In the genomic region with DNA sequence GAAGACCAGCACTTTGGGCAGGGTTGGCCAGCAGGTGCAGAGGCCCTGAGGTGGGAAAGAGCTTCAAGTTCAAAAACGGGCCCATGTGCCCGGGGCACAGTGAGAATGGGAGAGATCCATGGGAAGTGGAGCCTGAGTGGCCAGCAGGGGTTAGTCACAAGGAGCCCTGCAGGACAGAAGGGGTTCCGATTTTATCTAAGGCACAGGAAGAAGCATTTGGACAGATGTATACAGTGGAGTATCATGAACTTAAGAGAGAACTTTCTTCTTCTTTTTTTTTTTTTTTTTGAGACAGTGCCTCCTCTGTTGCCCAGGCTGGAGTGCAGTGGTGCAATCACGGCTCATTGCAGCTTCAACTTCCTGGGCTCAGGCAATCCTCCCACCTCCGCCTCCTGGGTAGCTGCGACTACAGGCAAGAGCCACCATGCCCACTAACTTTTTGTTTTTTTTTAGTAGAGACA, we compare ENCODE assay signal across 12 cellular contexts. TPM values are rescaled to one million over a fixed set of nuclear protein-coding genes. Genes with fewer than 3 reads are reported as not detected.
DNase-seq lines count a peak whose midpoint lies in the region; ATAC-seq and TF ChIP-seq lines count a peak whose summit lies in the region.
"Had no signal": no experiment of that assay in that cellular context is flagged by ENCODE, and none has a peak within 500 bp of the region (broad histone marks: within the 10 kb centered on the region; RNA-seq: fewer than 3 reads in every experiment).

No MANE protein-coding gene starts in this region.

- peaks cover 0 to 41% of the 10 kb centered on the region in 2 donors for H3K4me1 ChIP-seq in left lung

- H3K9me3 ChIP-seq in left lung = no peaks in the 10 kb centered on the region
- H3K9me3 ChIP-seq: uterus had no signal

- H3K36me3 Mint-ChIP-seq in stimulated activated naive CD8-positive, alpha-beta T cell treated with anti-CD3 and anti-CD28 coated beads, Interleukin-15, Interleukin-2, amounts not matched to agents 100 ng/mL and 50 ng/mL, for 24 hours (ENCODE audit: low read depth) = peaks cover 90% of the 10 kb centered on the region
- H3K36me3 Mint-ChIP-seq in activated naive CD4-positive, alpha-beta T cell treated with anti-CD3 and anti-CD28 coated beads, Interleukin-2, amount 10 ng/mL, durations not matched to agents 7 days and 5 days = peaks cover 76% of the 10 kb centered on the region
- H3K36me3 Mint-ChIP-seq in progenitor cell of endocrine pancreas (ENCODE audit: insufficient read depth) = peaks cover 13% of the 10 kb centered on the region

- CTCF ChIA-PET in activated naive CD4-positive, alpha-beta T cell treated with anti-CD3 and anti-CD28 coated beads, Interleukin-2, amount 10 ng/mL, durations not matched to agents 7 days and 5 days (lab: Charles Lee) = interaction anchor here (0.6 to 11.4 kb wide), 6 partner anchors 20 to 112 kb away, joined by 3 to 136 read pairs (median 6); no protein-coding TSS in a partner anchor

- H3K4me3 Mint-ChIP-seq in stimulated activated naive CD8-positive, alpha-beta T cell treated with anti-CD3 and anti-CD28 coated beads, Interleukin-15, Interleukin-2, amounts not matched to agents 100 ng/mL and 50 ng/mL, for 24 hours = no peak overlapping the region
- no peak overlapping the region for H3K4me3 Mint-ChIP-seq in activated naive CD4-positive, alpha-beta T cell treated with anti-CD3 and anti-CD28 coated beads, Interleukin-2, amount 10 ng/mL, durations not matched to agents 7 days and 5 days
- H3K4me3 Mint-ChIP-seq in progenitor cell of endocrine pancreas (ENCODE audit: low read depth) = no peak overlapping the region

- H3K27ac Mint-ChIP-seq in stimulated activated naive CD8-positive, alpha-beta T cell treated with anti-CD3 and anti-CD28 coated beads, Interleukin-15, Interleukin-2, amounts not matched to agents 100 ng/mL and 50 ng/mL, for 24 hours = peak overlapping the region; percentile 79
- H3K27ac Mint-ChIP-seq in activated naive CD4-positive, alpha-beta T cell treated with anti-CD3 and anti-CD28 coated beads, Interleukin-2, amount 10 ng/mL, durations not matched to agents 7 days and 5 days = peak overlapping the region; percentile 73
- no peak overlapping the region for H3K27ac Mint-ChIP-seq in progenitor cell of endocrine pancreas

- no peaks in the 10 kb centered on the region for H3K27me3 Mint-ChIP-seq in stimulated activated naive CD8-positive, alpha-beta T cell treated with anti-CD3 and anti-CD28 coated beads, Interleukin-15, Interleukin-2, amounts not matched to agents 100 ng/mL and 50 ng/mL, for 24 hours
- no peaks in the 10 kb centered on the region for H3K27me3 Mint-ChIP-seq in activated naive CD4-positive, alpha-beta T cell treated with anti-CD3 and anti-CD28 coated beads, Interleukin-2, amount 10 ng/mL, durations not matched to agents 7 days and 5 days
- H3K27me3 Mint-ChIP-seq in progenitor cell of endocrine pancreas = no peaks in the 10 kb centered on the region

- no peak for ATAC-seq in stimulated activated naive CD8-positive, alpha-beta T cell treated with anti-CD3 and anti-CD28 coated beads, Interleukin-15, Interleukin-2, amounts not matched to agents 100 U/mL and 50 U/mL, for 24 hours
- peak; percentile 63 for ATAC-seq in left lung
- ATAC-seq in HG03280 (IDR thresholded peaks at IDR 0.05; ENCODE audit: unreplicated experiment) = no peak
- no peak for ATAC-seq in GM21529 (IDR thresholded peaks at IDR 0.05; ENCODE audit: unreplicated experiment)

- peak overlapping the region in 1 of 2 donors; percentile 63 for H3K27ac ChIP-seq in left lung
- H3K27ac ChIP-seq: uterus had no signal

- no peak for TF ChIP-seq CTCF in left lung (IDR thresholded peaks at IDR 0.05)
- no peak for TF ChIP-seq CTCF in progenitor cell of endocrine pancreas (IDR thresholded peaks at IDR 0.05; ENCODE audit: unreplicated experiment)

- intact Hi-C loops in left lung (cut with DNase I) = no loop called here

- no peaks in the 10 kb centered on the region for H3K9me3 Mint-ChIP-seq in stimulated activated naive CD8-positive, alpha-beta T cell treated with anti-CD3 and anti-CD28 coated beads, Interleukin-15, Interleukin-2, amounts not matched to agents 100 ng/mL and 50 ng/mL, for 24 hours
- no peaks in the 10 kb centered on the region for H3K9me3 Mint-ChIP-seq in activated naive CD4-positive, alpha-beta T cell treated with anti-CD3 and anti-CD28 coated beads, Interleukin-2, amount 10 ng/mL, durations not matched to agents 7 days and 5 days
- H3K9me3 Mint-ChIP-seq in progenitor cell of endocrine pancreas (ENCODE audit: low read depth) = no peaks in the 10 kb centered on the region

- peaks cover 0 to 89% of the 10 kb centered on the region in 2 donors for H3K36me3 ChIP-seq in left lung
- H3K36me3 ChIP-seq: uterus had no signal

- no peaks in the 10 kb centered on the region for H3K27me3 ChIP-seq in left lung
- H3K27me3 ChIP-seq: uterus had no signal

- no peak for DNase-seq in stimulated activated naive CD8-positive, alpha-beta T cell treated with anti-CD3 and anti-CD28 coated beads, Interleukin-15, Interleukin-2, amounts not matched to agents 100 U/mL and 50 U/mL, for 24 hours
- peak; percentile 46 for DNase-seq in activated naive CD4-positive, alpha-beta T cell treated with anti-CD3 and anti-CD28 coated beads, Interleukin-2, amount 10 ng/mL, durations not matched to agents 7 days and 5 days
- peak; percentile 72 to 84 for DNase-seq in left lung
- no peak for DNase-seq in DMS53 treated with DMSO at 0.1 percent for 48 hours (lab: John Stamatoyannopoulos, UW; ENCODE audit: unreplicated experiment)
- no peak for DNase-seq in progenitor cell of endocrine pancreas (ENCODE audit: low spot score, unreplicated experiment)
- DNase-seq: erythroblast, NCI-H524, T1000, uterus had no signal

- H3K4me3 ChIP-seq in left lung = no peak overlapping the region
- H3K4me3 ChIP-seq: uterus had no signal

- peaks cover 64% of the 10 kb centered on the region for H3K4me1 Mint-ChIP-seq in stimulated activated naive CD8-positive, alpha-beta T cell treated with anti-CD3 and anti-CD28 coated beads, Interleukin-15, Interleukin-2, amounts not matched to agents 100 ng/mL and 50 ng/mL, for 24 hours (ENCODE audit: low read depth)
- peaks cover 61% of the 10 kb centered on the region for H3K4me1 Mint-ChIP-seq in activated naive CD4-positive, alpha-beta T cell treated with anti-CD3 and anti-CD28 coated beads, Interleukin-2, amount 10 ng/mL, durations not matched to agents 7 days and 5 days
- H3K4me1 Mint-ChIP-seq in progenitor cell of endocrine pancreas (ENCODE audit: low read depth) = no peaks in the 10 kb centered on the region

RNA-seq across cellular contexts. Expression of gene WIPF1, which starts 24.0 kb away (rescaled TPM):
- total RNA-seq in left lung (100 to 1,000 TPM in 1 of 2 donors, 10 to 100 TPM in 1; 47.5 to 117 TPM), progenitor cell of endocrine pancreas (12.9 and 17.3 TPM in 2 replicates)

Comparison
In these comparisons a context has a peak if more than half of its experiments do, and no peak if none do; other contexts are left out.
1. DNase-seq: peak in activated naive CD4-positive, alpha-beta T cell treated with anti-CD3 and anti-CD28 coated beads, Interleukin-2, amount 10 ng/mL, durations not matched to agents 7 days and 5 days (single experiment) and left lung (2 of 2); none in stimulated activated naive CD8-positive, alpha-beta T cell treated with anti-CD3 and anti-CD28 coated beads, Interleukin-15, Interleukin-2, amounts not matched to agents 100 U/mL and 50 U/mL, for 24 hours (single experiment), DMS53 treated with DMSO at 0.1 percent for 48 hours (single experiment) and progenitor cell of endocrine pancreas (single experiment).